ENCODE assay signal across 25 cellular contexts in genomic region chr12:112535017-112535416, GRCh38.
DNase-seq lines count a peak whose midpoint lies in the region; ATAC-seq, FAIRE-seq and TF ChIP-seq lines count a peak whose summit lies in the region.
"Had no signal": no experiment of that assay in that cellular context is flagged by ENCODE, and none has a peak within 500 bp of the region (broad histone marks: within the 10 kb centered on the region; RNA-seq: fewer than 3 reads in every experiment).

No MANE protein-coding gene starts in this region.

- H3K4me2 ChIP-seq in K562 (ENCODE audit: insufficient read depth, low read length) (no peak overlapping the region), neuronal stem cell (ENCODE audit: insufficient read depth, low read length, poor library complexity, severe bottlenecking) (no peak overlapping the region)
- H3K4me2 ChIP-seq: BLaER1 had no signal

- H2AK5ac ChIP-seq in neuronal stem cell (ENCODE audit: low read depth, low read length), result no peak overlapping the region

- H3K4ac ChIP-seq in neuronal stem cell (ENCODE audit: low read length), result no peak overlapping the region

- CTCF ChIA-PET in K562 (lab: Yijun Ruan, JAX; ENCODE audit: low intra/inter-chr PET ratio), result no interaction called here

- TF ChIP-seq POLR2A in K562 (conservative IDR thresholded peaks at IDR 0.05), result no peak

- H3K79me1 ChIP-seq in neuronal stem cell (ENCODE audit: low read depth, low read length), result no peaks in the 10 kb centered on the region

- no peaks in the 10 kb centered on the region for H3K4me1 Mint-ChIP-seq in endothelial cell (ENCODE audit: unreplicated experiment)

- H3K4me1 ChIP-seq in K562 (replicated peaks in 1 of 2; ENCODE audit: control insufficient read depth in 2 of 2, insufficient read depth in 2 of 2, low read length in 2 of 2), result no peaks in the 10 kb centered on the region; a peak in 1 of 5 replicates
- peaks cover 2 to 5% of the 10 kb centered on the region in 2 donors for H3K4me1 ChIP-seq in neuronal stem cell (ENCODE audit: control insufficient read depth in 2 of 2, insufficient read depth in 1 of 2, low read depth in 1 of 2, low read length in 2 of 2)
- H3K4me1 ChIP-seq: BE2C, Caco-2 had no signal

- H3K27me3 Mint-ChIP-seq in endothelial cell (ENCODE audit: unreplicated experiment), result peaks cover 3% of the 10 kb centered on the region

- H2BK120ac ChIP-seq in neuronal stem cell (ENCODE audit: low read depth, low read length), result no peak overlapping the region

- in situ Hi-C loops in K562 (cut with MboI), result no loop called here
- in situ Hi-C loops in brain microvascular endothelial cell (cut with HindIII; ENCODE audit: low pct_ligation_motif_present, low sequenced_read_pairs), result no loop called here

- H3K9me1 ChIP-seq in K562 (ENCODE audit: control insufficient read depth, insufficient read depth, low read length), result no peaks in the 10 kb centered on the region

- H2BK12ac ChIP-seq in neuronal stem cell (ENCODE audit: low read length), result no peak overlapping the region

- H3K18ac ChIP-seq in neuronal stem cell (ENCODE audit: low read length), result peak overlapping the region; percentile 18

- no peak overlapping the region for H2AFZ ChIP-seq in K562 (ENCODE audit: low read depth, low read length)
- no peak overlapping the region for H2AFZ ChIP-seq in neuronal stem cell (ENCODE audit: low read length)

- no peak overlapping the region for H3K23ac ChIP-seq in neuronal stem cell (ENCODE audit: low read depth, low read length, poor library complexity)

- H3K36me3 Mint-ChIP-seq in endothelial cell (ENCODE audit: low read depth, unreplicated experiment), result no peaks in the 10 kb centered on the region
- H3K36me3 Mint-ChIP-seq: CD14-positive monocyte; CD4-positive, alpha-beta memory T cell; CD4-positive, CD25-positive, alpha-beta regulatory T cell had no signal

- H3K4me3 ChIP-seq in SK-N-MC (no peak overlapping the region), K562 (no peak overlapping the region), neuronal stem cell (ENCODE audit: low read length in 2 of 2) (no peak overlapping the region), brain microvascular endothelial cell (ENCODE audit: low read depth, low read length) (no peak overlapping the region)
- H3K4me3 ChIP-seq: BLaER1 had no signal

- no peak for TF ChIP-seq RAD21 in K562 (CRISPR knock-in tag; conservative IDR thresholded peaks at IDR 0.05 in 1 of 2, IDR thresholded peaks at IDR 0.05 in 1 of 2)

- H2BK5ac ChIP-seq in neuronal stem cell (ENCODE audit: low read length), result no peak overlapping the region

- no peak overlapping the region for H4K91ac ChIP-seq in neuronal stem cell (ENCODE audit: low read depth, low read length, poor library complexity)

- H3K27me3 ChIP-seq in K562 (ENCODE audit: control insufficient read depth in 2 of 2, insufficient read depth in 2 of 2, low read length in 2 of 2) (peaks cover 15 to 50% of the 10 kb centered on the region in 2 experiments; a peak in 4 of 5 replicates), neuronal stem cell (ENCODE audit: control insufficient read depth in 3 of 3, insufficient read depth in 3 of 3, low read depth in 1 of 3, low read length in 3 of 3) (no peaks in the 10 kb centered on the region), brain microvascular endothelial cell (replicated peaks) (no peaks in the 10 kb centered on the region)
- H3K27me3 ChIP-seq: BE2C, BLaER1 had no signal

- H3K27ac Mint-ChIP-seq in endothelial cell (ENCODE audit: unreplicated experiment), result no peak overlapping the region
- H3K27ac Mint-ChIP-seq: CD14-positive monocyte; CD8-positive, alpha-beta memory T cell had no signal

- H3K4me3 Mint-ChIP-seq in endothelial cell (ENCODE audit: unreplicated experiment), result no peak overlapping the region
- H3K4me3 Mint-ChIP-seq: CD14-positive monocyte; CD4-positive, alpha-beta memory T cell; CD4-positive, CD25-positive, alpha-beta regulatory T cell; CD8-positive, alpha-beta memory T cell had no signal

- H3K79me2 ChIP-seq in K562 (ENCODE audit: control insufficient read depth, insufficient read depth, low read length), result no peaks in the 10 kb centered on the region

- no peak for FAIRE-seq in K562 (lab: Jason Lieb, UNC)
- FAIRE-seq: A204.1, D721Med, G401.6, GM12891, GM19239 had no signal

- H4K8ac ChIP-seq in neuronal stem cell (ENCODE audit: low read depth, low read length), result no peak overlapping the region

- H3K9me3 ChIP-seq in SK-N-MC (ENCODE audit: low read depth, low read length), result peaks cover 2% of the 10 kb centered on the region; the same call in 1 of the 2 replicates
- no peaks in the 10 kb centered on the region for H3K9me3 ChIP-seq in K562 (replicated peaks; ENCODE audit: control insufficient read depth, insufficient read depth, low read depth, low read length)
- H3K9me3 ChIP-seq in neuronal stem cell (replicated peaks in 1 of 2; ENCODE audit: control insufficient read depth in 2 of 2, insufficient read depth in 1 of 2, low read depth in 1 of 2, low read length in 2 of 2), result no peaks in the 10 kb centered on the region
- H3K9me3 ChIP-seq: BE2C, BLaER1, Caco-2 had no signal

- ATAC-seq in K562, result peak; percentile 43

- WGBS in K562 (ENCODE audit: insufficient coverage, low coverage, missing lambda C conversion rate), result 0% methylated on average over 3 of the region's 6 CpGs
- no CpG with 5 or more reads among the region's 6 CpGs for WGBS in neuronal stem cell (ENCODE audit: extremely low coverage in 2 of 2, insufficient read length in 2 of 2, insufficient replicate concordance in 1 of 2), 2 donors

- H4K20me1 ChIP-seq in K562 (replicated peaks; ENCODE audit: control insufficient read depth, insufficient read depth, low read length), result no peaks in the 10 kb centered on the region
- H4K20me1 ChIP-seq: BLaER1 had no signal

- POLR2A ChIA-PET in K562 (lab: Yijun Ruan, JAX), result no interaction called here

- no peaks in the 10 kb centered on the region for H3K9me3 Mint-ChIP-seq in endothelial cell (ENCODE audit: unreplicated experiment)
- H3K9me3 Mint-ChIP-seq: CD4-positive, alpha-beta memory T cell; CD8-positive, alpha-beta memory T cell had no signal

- H2BK15ac ChIP-seq in neuronal stem cell (ENCODE audit: low read length), result no peak overlapping the region

- TF ChIP-seq EP300 in K562 (IDR thresholded peaks at IDR 0.05; ENCODE audit: low read length), result no peak

- H3K27ac ChIP-seq in SK-N-MC, result peak overlapping the region; percentile 100
- no peak overlapping the region for H3K27ac ChIP-seq in K562 (ENCODE audit: extremely low read depth, low read depth, low read length)
- H3K27ac ChIP-seq in neuronal stem cell (replicated peaks; ENCODE audit: low read length), result no peak overlapping the region
- no peak overlapping the region for H3K27ac ChIP-seq in brain microvascular endothelial cell
- H3K27ac ChIP-seq: BLaER1 had no signal

- DNase-seq in SK-N-MC (ENCODE audit: low read depth, low spot score) (no peak), K562 (ENCODE audit: extremely low read depth in 1 of 4, low spot score in 3 of 4) (no peak), neuronal stem cell (ENCODE audit: low spot score) (no peak), brain microvascular endothelial cell (no peak), COLO829 (ENCODE audit: low spot score) (no peak), endothelial cell (ENCODE audit: low spot score) (no peak), HT-29 (ENCODE audit: low spot score) (no peak)
- DNase-seq: 8988T; ACHN; BE2C; C1 segment of cervical spinal cord; Caco-2; Calu3; CD4-positive, alpha-beta memory T cell; CD4-positive, CD25-positive, alpha-beta regulatory T cell; CD8-positive, alpha-beta memory T cell; DMS79 treated with DMSO at 0.1 percent for 48 hours; GF-D8 had no signal

- no peak overlapping the region for H3K14ac ChIP-seq in neuronal stem cell (ENCODE audit: low read length)

- BruUV-seq in K562 (replicated peaks; lab: Mats Ljungman, UMichigan), result no TSS peak

- intact Hi-C loops in K562 (cut with micrococcal nuclease), result no loop called here

- H3K36me3 ChIP-seq in SK-N-MC (ENCODE audit: insufficient read depth, low read length) (no peaks in the 10 kb centered on the region), K562 (ENCODE audit: control insufficient read depth, insufficient read depth, low read length) (no peaks in the 10 kb centered on the region), neuronal stem cell (replicated peaks in 1 of 2; ENCODE audit: control insufficient read depth in 2 of 2, insufficient read depth in 2 of 2, low read length in 2 of 2) (no peaks in the 10 kb centered on the region), brain microvascular endothelial cell (replicated peaks) (no peaks in the 10 kb centered on the region)
- H3K36me3 ChIP-seq: BE2C, BLaER1 had no signal

- H3K9ac ChIP-seq in SK-N-MC (ENCODE audit: insufficient read length) (no peak overlapping the region), K562 (ENCODE audit: insufficient read depth in 1 of 2, low read depth in 2 of 2, low read length in 2 of 2) (no peak overlapping the region), neuronal stem cell (ENCODE audit: low read depth, low read length, poor library complexity) (no peak overlapping the region)
- H3K9ac ChIP-seq: BLaER1 had no signal

- TF ChIP-seq CTCF in K562 (IDR thresholded peaks at IDR 0.05 in 2 of 3, conservative IDR thresholded peaks at IDR 0.05 in 1 of 3; ENCODE audit: insufficient read depth in 2 of 3, low read depth in 1 of 3, low read length in 3 of 3), result no peak
- TF ChIP-seq CTCF in brain microvascular endothelial cell (IDR thresholded peaks at IDR 0.05; ENCODE audit: low read depth, low read length, missing control alignments), result no peak
- no peak for TF ChIP-seq CTCF in endothelial cell (IDR thresholded peaks at IDR 0.05; ENCODE audit: unreplicated experiment)

TF ChIP-seq in K562, 482 proteins besides CTCF, POLR2A, EP300 and RAD21 (continues in another document):
- TF ChIP-seq ZNF76 (CRISPR knock-in tag; IDR thresholded peaks at IDR 0.05; ENCODE audit: borderline replicate concordance) (no peak), GTF2E2 (tag; IDR thresholded peaks at IDR 0.05) (no peak), EP400 (IDR thresholded peaks at IDR 0.05) (no peak)
- TF ChIP-seq, protein P1, sequence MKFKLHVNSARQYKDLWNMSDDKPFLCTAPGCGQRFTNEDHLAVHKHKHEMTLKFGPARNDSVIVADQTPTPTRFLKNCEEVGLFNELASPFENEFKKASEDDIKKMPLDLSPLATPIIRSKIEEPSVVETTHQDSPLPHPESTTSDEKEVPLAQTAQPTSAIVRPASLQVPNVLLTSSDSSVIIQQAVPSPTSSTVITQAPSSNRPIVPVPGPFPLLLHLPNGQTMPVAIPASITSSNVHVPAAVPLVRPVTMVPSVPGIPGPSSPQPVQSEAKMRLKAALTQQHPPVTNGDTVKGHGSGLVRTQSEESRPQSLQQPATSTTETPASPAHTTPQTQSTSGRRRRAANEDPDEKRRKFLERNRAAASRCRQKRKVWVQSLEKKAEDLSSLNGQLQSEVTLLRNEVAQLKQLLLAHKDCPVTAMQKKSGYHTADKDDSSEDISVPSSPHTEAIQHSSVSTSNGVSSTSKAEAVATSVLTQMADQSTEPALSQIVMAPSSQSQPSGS (CRISPR knock-in tag; IDR thresholded peaks at IDR 0.05), result no peak
